8 cellular contexts compared by ENCODE assay signal in genomic region chr1:228407118-228408040, GRCh38. TPM values are rescaled to one million over a fixed set of nuclear protein-coding genes. Genes with fewer than 3 reads are reported as not detected.
DNase-seq lines count a peak whose midpoint lies in the region; ATAC-seq and TF ChIP-seq lines count a peak whose summit lies in the region.

No MANE protein-coding gene starts in this region.

- H3K9me2 ChIP-seq in GM23248 (ENCODE audit: insufficient read depth) (no peaks in the 10 kb centered on the region), SU-DHL-6 (replicated peaks; ENCODE audit: insufficient read depth, low read length) (no peaks in the 10 kb centered on the region)

- no peaks in the 10 kb centered on the region for H3K9me3 Mint-ChIP-seq in stimulated activated effector memory CD8-positive, alpha-beta T cell treated with anti-CD3 and anti-CD28 coated beads, Interleukin-12 subunit alpha, Interleukin-12 subunit beta, amount 100 ng/mL, for 72 hours

- H3K79me2 ChIP-seq in GM23248 (ENCODE audit: insufficient read depth), result peaks cover 54% of the 10 kb centered on the region
- peaks cover 45% of the 10 kb centered on the region for H3K79me2 ChIP-seq in SU-DHL-6 (ENCODE audit: insufficient read depth, low read length)

- peaks cover 3% of the 10 kb centered on the region; the same call in 1 of the 2 replicates for H3K36me3 ChIP-seq in GM23248 (ENCODE audit: low read depth)
- no peaks in the 10 kb centered on the region for H3K36me3 ChIP-seq in SU-DHL-6 (ENCODE audit: low read length)
- no peaks in the 10 kb centered on the region for H3K36me3 ChIP-seq in iPS DF 6.9 (ENCODE audit: control insufficient read depth, insufficient read depth, low read length)

- no peak for TF ChIP-seq CTCF in SU-DHL-6 (IDR thresholded peaks at IDR 0.05; ENCODE audit: insufficient read depth, low read length, poor library complexity, severe bottlenecking)

- H4K20me1 ChIP-seq in GM23248 (ENCODE audit: insufficient read depth), result 0 out of 2 replicates have a peak, but pooled peaks cover 7% of the 10 kb centered on the region
- peaks cover 12% of the 10 kb centered on the region; the same call in 1 of the 2 replicates for H4K20me1 ChIP-seq in SU-DHL-6 (ENCODE audit: low read depth, low read length)

- peak overlapping the region; percentile 85 for H3K4me3 ChIP-seq in GM23248
- peak overlapping the region; percentile 60 for H3K4me3 ChIP-seq in SU-DHL-6 (ENCODE audit: insufficient read depth, low read length, poor library complexity, severe bottlenecking)
- peak overlapping the region; percentile 74 for H3K4me3 ChIP-seq in iPS DF 6.9 (ENCODE audit: low read length)

- H3K4me2 ChIP-seq in GM23248 (ENCODE audit: unreplicated experiment), result peak overlapping the region; percentile 79
- H3K4me2 ChIP-seq in SU-DHL-6 (ENCODE audit: low read depth, low read length, poor library complexity, severe bottlenecking), result peak overlapping the region; percentile 70

- H3F3A ChIP-seq in GM23248 (ENCODE audit: insufficient read depth) (no peaks in the 10 kb centered on the region), SU-DHL-6 (ENCODE audit: insufficient read depth) (no peaks in the 10 kb centered on the region)

- in situ Hi-C loops in GM23248 (cut with MboI), result no loop called here

- DNase-seq in GM23248 (peak; percentile 9), iPS DF 6.9 (ENCODE audit: low read depth, low spot score) (no peak), globus pallidus (ENCODE audit: low spot score) (no peak), dermis blood vessel endothelial cell (no peak), DMS153 (lab: John Stamatoyannopoulos, UW) (no peak)
- DNase-seq in stimulated activated effector memory CD8-positive, alpha-beta T cell treated with anti-CD3 and anti-CD28 coated beads, Interleukin-12 subunit alpha, Interleukin-12 subunit beta, amount 100 ng/mL, for 72 hours (ENCODE audit: low spot score in 2 of 2), result no peak

- H3K27ac Mint-ChIP-seq in stimulated activated effector memory CD8-positive, alpha-beta T cell treated with anti-CD3 and anti-CD28 coated beads, Interleukin-12 subunit alpha, Interleukin-12 subunit beta, amount 100 ng/mL, for 72 hours, result peak overlapping the region; percentile 92

- H3K27me3 ChIP-seq in GM23248 (replicated peaks; ENCODE audit: insufficient read depth) (no peaks in the 10 kb centered on the region), SU-DHL-6 (ENCODE audit: low read length) (no peaks in the 10 kb centered on the region), iPS DF 6.9 (ENCODE audit: control insufficient read depth, insufficient read depth, low read length) (no peaks in the 10 kb centered on the region; the same call in 1 of the 2 replicates)

- H3K4me3 Mint-ChIP-seq in stimulated activated effector memory CD8-positive, alpha-beta T cell treated with anti-CD3 and anti-CD28 coated beads, Interleukin-12 subunit alpha, Interleukin-12 subunit beta, amount 100 ng/mL, for 72 hours, result peak overlapping the region; percentile 88

- H3K4me1 ChIP-seq in GM23248 (ENCODE audit: insufficient read depth) (peaks cover 17% of the 10 kb centered on the region), iPS DF 6.9 (ENCODE audit: control insufficient read depth, insufficient read depth, low read length) (peaks cover 10% of the 10 kb centered on the region)

- WGBS in GM23248 (ENCODE audit: low coverage in 1 of 2, low lambda C conversion rate in 2 of 2, missing lambda C conversion rate in 2 of 2), 2 experiments, result 10% methylated on average over 24 to 28 of the region's 28 CpGs
- WGBS in iPS DF 6.9 (ENCODE audit: insufficient coverage, insufficient read length), result no CpG with 5 or more reads among the region's 28 CpGs

- H3K9me3 ChIP-seq in GM23248 (ENCODE audit: low read depth) (no peaks in the 10 kb centered on the region), SU-DHL-6 (ENCODE audit: insufficient read depth, low read length) (no peaks in the 10 kb centered on the region), iPS DF 6.9 (ENCODE audit: control insufficient read depth, insufficient read depth, low read length) (no peaks in the 10 kb centered on the region)

- peaks cover 52% of the 10 kb centered on the region for H3K4me1 Mint-ChIP-seq in stimulated activated effector memory CD8-positive, alpha-beta T cell treated with anti-CD3 and anti-CD28 coated beads, Interleukin-12 subunit alpha, Interleukin-12 subunit beta, amount 100 ng/mL, for 72 hours

- no peak overlapping the region for H3K27ac ChIP-seq in GM23248
- H3K27ac ChIP-seq in SU-DHL-6 (ENCODE audit: low read depth, low read length), result no peak overlapping the region
- H3K27ac ChIP-seq in iPS DF 6.9 (ENCODE audit: low read length), result no peak overlapping the region

- no peak for ATAC-seq in stimulated activated effector memory CD8-positive, alpha-beta T cell treated with anti-CD3 and anti-CD28 coated beads, Interleukin-12 subunit alpha, Interleukin-12 subunit beta, amount 100 ng/mL, for 72 hours
- ATAC-seq in GM21786 (IDR thresholded peaks at IDR 0.05; ENCODE audit: unreplicated experiment), result no peak

- peaks cover 46% of the 10 kb centered on the region for H3K36me3 Mint-ChIP-seq in stimulated activated effector memory CD8-positive, alpha-beta T cell treated with anti-CD3 and anti-CD28 coated beads, Interleukin-12 subunit alpha, Interleukin-12 subunit beta, amount 100 ng/mL, for 72 hours

- H2AFZ ChIP-seq in GM23248 (peak overlapping the region; percentile 87), SU-DHL-6 (ENCODE audit: low read depth, low read length, severe bottlenecking) (peak overlapping the region; percentile 44)

- H3K9ac ChIP-seq in GM23248 (peak overlapping the region; percentile 69), SU-DHL-6 (ENCODE audit: low read length) (peak overlapping the region; percentile 61)

RNA-seq across cellular contexts. Expression of gene TRIM11, which starts 0.7 kb away (rescaled TPM):
- 21.3 and 24.7 TPM in 2 replicates for total RNA-seq in GM23248 (2014; rRNA removed; shearing (Covaris generic))
- polyA plus RNA-seq in GM23248 (2016; fragmentation: Nextera tagmentation; extraction: Ambion mirVana), result 8.6 and 9.8 TPM in 2 replicates
- total RNA-seq in dermis blood vessel endothelial cell, result 19.4 and 20.1 TPM in 2 replicates

RNA-seq across cellular contexts. Expression of gene TRIM17, which starts 9.3 kb away (rescaled TPM):
- total RNA-seq in GM23248 (2014; rRNA removed; shearing (Covaris generic)), result not detected in 2 replicates
- 0.26 and 0.43 TPM in 2 replicates for polyA plus RNA-seq in GM23248 (2016; fragmentation: Nextera tagmentation; extraction: Ambion mirVana)
- total RNA-seq in dermis blood vessel endothelial cell, result not detected in 2 replicates
